9 cellular contexts compared by ENCODE assay signal in the genomic region with DNA sequence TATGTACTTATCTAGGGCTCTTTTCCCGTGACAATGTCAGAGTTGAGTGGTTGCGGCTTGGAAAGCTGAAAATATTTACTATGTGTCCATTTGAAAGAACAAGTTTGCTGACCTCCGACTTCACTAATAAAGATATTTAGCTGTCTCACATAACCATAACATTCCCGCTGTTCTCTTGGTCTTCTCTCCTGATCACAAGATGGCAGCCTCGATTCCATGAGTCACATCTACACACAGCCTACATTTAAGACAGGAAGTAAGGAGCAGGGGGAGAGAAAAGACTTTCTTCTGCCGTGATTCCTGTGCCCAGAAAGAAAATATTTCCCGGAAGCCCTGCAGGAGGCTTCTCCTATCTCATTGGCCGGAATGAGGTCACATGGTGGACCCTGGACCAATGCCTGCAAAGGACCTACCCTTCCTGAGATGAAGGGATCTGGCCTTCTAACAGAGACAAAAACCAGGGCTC. TPM values are rescaled to one million over a fixed set of nuclear protein-coding genes. Genes with fewer than 3 reads are reported as not detected.
A peak's percentile ranks its signal among the peaks of the same experiment; 100 is the strongest.
DNase-seq lines count a peak whose midpoint lies in the region; TF ChIP-seq lines count a peak whose summit lies in the region.
"Had no signal": no experiment of that assay in that cellular context is flagged by ENCODE, and none has a peak within 500 bp of the region (broad histone marks: within the 10 kb centered on the region; RNA-seq: fewer than 3 reads in every experiment).

No MANE protein-coding gene starts in this region.

- H2AK5ac ChIP-seq in mesenchymal stem cell (ENCODE audit: low read length, severe bottlenecking), result no peak overlapping the region

- H2AFZ ChIP-seq in mesenchymal stem cell (ENCODE audit: low read depth, low read length), result no peak overlapping the region

- H3K4me3 ChIP-seq in MG63, result no peak overlapping the region
- H3K4me3 ChIP-seq in mesenchymal stem cell (ENCODE audit: insufficient read depth in 1 of 2, low read depth in 1 of 2, low read length in 2 of 2), result no peak overlapping the region
- no peak overlapping the region for H3K4me3 ChIP-seq in CD4-positive, alpha-beta memory T cell (ENCODE audit: low read length in 2 of 2)

- peak overlapping the region in 1 of 2 experiments; percentile 34 for H3K18ac ChIP-seq in mesenchymal stem cell (ENCODE audit: low read depth in 1 of 2, low read length in 2 of 2)

- POLR2A ChIA-PET in CD4-positive, alpha-beta memory T cell (lab: Charles Lee; ENCODE audit: partially characterized antibody), result interaction anchor here (1.4 kb wide), 1 partner anchor 223 kb away, joined by 4 read pairs; no protein-coding TSS in a partner anchor

- no peak overlapping the region for H3K14ac ChIP-seq in mesenchymal stem cell (ENCODE audit: low read length in 2 of 2)

- H3K36me3 ChIP-seq in MG63, result no peaks in the 10 kb centered on the region
- no peaks in the 10 kb centered on the region for H3K36me3 ChIP-seq in mesenchymal stem cell (ENCODE audit: control insufficient read depth in 1 of 2, insufficient read depth in 2 of 2, low read depth in 1 of 2, low read length in 2 of 2)
- no peaks in the 10 kb centered on the region for H3K36me3 ChIP-seq in CD4-positive, alpha-beta memory T cell (ENCODE audit: insufficient read depth, low read length)

- H3K9me3 ChIP-seq in MG63, result no peaks in the 10 kb centered on the region
- no peaks in the 10 kb centered on the region for H3K9me3 ChIP-seq in mesenchymal stem cell (ENCODE audit: control insufficient read depth, low read length)
- H3K9me3 ChIP-seq in CD4-positive, alpha-beta memory T cell (ENCODE audit: control insufficient read depth in 1 of 2, low read length in 2 of 2), result no peaks in the 10 kb centered on the region

- no peak overlapping the region for H2BK15ac ChIP-seq in mesenchymal stem cell (ENCODE audit: low read depth, poor library complexity, severe bottlenecking)

- H3K27me3 Mint-ChIP-seq in CD4-positive, alpha-beta memory T cell, result peaks cover 11 to 12% of the 10 kb centered on the region in 2 donors
- peaks cover 3% of the 10 kb centered on the region for H3K27me3 Mint-ChIP-seq in endothelial cell (ENCODE audit: unreplicated experiment)

- intact Hi-C loops in CD4-positive, alpha-beta memory T cell (cut with micrococcal nuclease), result loop anchor here (5.0 kb wide), 1 partner anchor 406 kb away; no protein-coding TSS in a partner anchor

- H2BK120ac ChIP-seq in mesenchymal stem cell (ENCODE audit: low read depth, low read length), result no peak overlapping the region

- no peaks in the 10 kb centered on the region for H3K4me1 ChIP-seq in mesenchymal stem cell (ENCODE audit: control insufficient read depth, insufficient read depth, low read depth, low read length)
- H3K4me1 ChIP-seq in CD4-positive, alpha-beta memory T cell (ENCODE audit: insufficient read depth, low read length), result no peaks in the 10 kb centered on the region

- CTCF ChIA-PET in CD4-positive, alpha-beta memory T cell (lab: Charles Lee; ENCODE audit: partially characterized antibody), result interaction anchor here (0.7 to 13.6 kb wide), 7 partner anchors 25 to 407 kb away, joined by 3 to 259 read pairs (median 4); no protein-coding TSS in a partner anchor

- no peak overlapping the region for H3K23ac ChIP-seq in mesenchymal stem cell (ENCODE audit: low read length in 2 of 2)

- H2BK12ac ChIP-seq in mesenchymal stem cell (ENCODE audit: low read length in 2 of 2), result peak overlapping the region in 1 of 2 experiments; percentile 11

- no peak overlapping the region for H4K91ac ChIP-seq in mesenchymal stem cell (ENCODE audit: low read length)

- H3K36me3 Mint-ChIP-seq in CD4-positive, alpha-beta memory T cell, result no peaks in the 10 kb centered on the region
- no peaks in the 10 kb centered on the region for H3K36me3 Mint-ChIP-seq in endothelial cell (ENCODE audit: low read depth, unreplicated experiment)

- WGBS in mesenchymal stem cell, result 10% methylated on average over 5 of the region's 8 CpGs

- H3K79me1 ChIP-seq in mesenchymal stem cell (replicated peaks; ENCODE audit: low read length, poor library complexity, severe bottlenecking), result no peaks in the 10 kb centered on the region

- H3K9ac ChIP-seq in mesenchymal stem cell (ENCODE audit: low read length), result peak overlapping the region; percentile 33

- DNase-seq in COLO829 (ENCODE audit: low spot score), result peak; percentile 90
- peak; percentile 35 for DNase-seq in MG63
- peak; percentile 10 for DNase-seq in cerebellar cortex (ENCODE audit: low spot score)
- peak; percentile 98 for DNase-seq in mesenchymal stem cell
- DNase-seq in T-helper 9 cell, result no peak
- no peak for DNase-seq in CD4-positive, alpha-beta memory T cell
- DNase-seq in activated naive CD4-positive, alpha-beta T cell treated with Interleukin-2 at 50 U/mL for 16 hours, result no peak
- DNase-seq in endothelial cell (ENCODE audit: low spot score), result no peak

- H3K27ac Mint-ChIP-seq in CD4-positive, alpha-beta memory T cell, result no peak overlapping the region
- H3K27ac Mint-ChIP-seq in endothelial cell (ENCODE audit: unreplicated experiment), result no peak overlapping the region

- no peak overlapping the region for H3K27ac ChIP-seq in mesenchymal stem cell (ENCODE audit: low read length, poor library complexity, severe bottlenecking)
- H3K27ac ChIP-seq in CD4-positive, alpha-beta memory T cell (ENCODE audit: low read depth, low read length), result no peak overlapping the region

- H3K4ac ChIP-seq in mesenchymal stem cell (ENCODE audit: low read depth in 1 of 2, low read length in 2 of 2), result peak overlapping the region in 1 of 2 experiments; percentile 44

- H3K4me1 Mint-ChIP-seq in CD4-positive, alpha-beta memory T cell, result peaks cover 0 to 1% (median 0%) of the 10 kb centered on the region in 4 donors
- no peaks in the 10 kb centered on the region for H3K4me1 Mint-ChIP-seq in endothelial cell (ENCODE audit: unreplicated experiment)

- H3K27me3 ChIP-seq in MG63 (0 out of 2 replicates have a peak, but pooled peaks cover 2% of the 10 kb centered on the region), mesenchymal stem cell (ENCODE audit: control insufficient read depth in 1 of 2, insufficient read depth in 1 of 2, low read length in 2 of 2) (peaks cover 14 to 50% of the 10 kb centered on the region in 2 experiments)
- H3K27me3 ChIP-seq in CD4-positive, alpha-beta memory T cell (ENCODE audit: insufficient read depth, low read length), result peaks cover 5% of the 10 kb centered on the region

- no peaks in the 10 kb centered on the region for H3K9me3 Mint-ChIP-seq in CD4-positive, alpha-beta memory T cell
- H3K9me3 Mint-ChIP-seq in endothelial cell (ENCODE audit: unreplicated experiment), result no peaks in the 10 kb centered on the region

- peak overlapping the region; percentile 73 for H4K8ac ChIP-seq in mesenchymal stem cell (ENCODE audit: low read length)

- no peak overlapping the region for H3K4me3 Mint-ChIP-seq in CD4-positive, alpha-beta memory T cell
- no peak overlapping the region for H3K4me3 Mint-ChIP-seq in endothelial cell (ENCODE audit: unreplicated experiment)

- no peak overlapping the region for H2BK5ac ChIP-seq in mesenchymal stem cell (ENCODE audit: low read depth, low read length, poor library complexity, severe bottlenecking)

- TF ChIP-seq CTCF in endothelial cell (IDR thresholded peaks at IDR 0.05; ENCODE audit: unreplicated experiment), result no peak

- H3K4me2 ChIP-seq in mesenchymal stem cell (ENCODE audit: low read length, poor library complexity, severe bottlenecking), result no peak overlapping the region

RNA-seq across cellular contexts. Expression of gene SYT13, which starts 47.4 kb away (rescaled TPM):
- total RNA-seq in MG63 (2014; rRNA removed; shearing (Covaris generic); ENCODE audit: low replicate concordance), result not detected in 2 replicates
- 0.06 TPM for polyA plus RNA-seq in mesenchymal stem cell (2013, experiment 1 of 2)
- polyA plus RNA-seq in mesenchymal stem cell (2013, experiment 2 of 2), result 0.01 TPM
- total RNA-seq in CD4-positive, alpha-beta memory T cell, result not detected
- polyA plus RNA-seq in CD4-positive, alpha-beta memory T cell, result not detected
- 1.4 TPM for total RNA-seq in endothelial cell (ENCODE audit: unreplicated experiment)
- polyA plus RNA-seq: keratinocyte had no signal

Comparison
In these comparisons a context has a peak if more than half of its experiments do, and no peak if none do; other contexts are left out.
1. DNase-seq: peak in COLO829 (single experiment), MG63 (single experiment), cerebellar cortex (single experiment) and mesenchymal stem cell (single experiment); none in T-helper 9 cell (single experiment), CD4-positive, alpha-beta memory T cell (0 of 5), activated naive CD4-positive, alpha-beta T cell treated with Interleukin-2 at 50 U/mL for 16 hours (single experiment) and endothelial cell (single experiment).